In genomic region chr2:218368621-218369153, GRCh38 we compare ENCODE assay signal across 1 cellular context.
TF ChIP-seq lines count a peak whose summit lies in the region.

No MANE protein-coding gene starts in this region.

TF ChIP-seq in K562, 482 proteins besides CTCF, POLR2A, EP300 and RAD21:
- TF ChIP-seq ZNF140 (CRISPR knock-in tag; IDR thresholded peaks at IDR 0.05) = no peak
- no peak for TF ChIP-seq TCF15 (CRISPR knock-in tag; IDR thresholded peaks at IDR 0.05)
- TF ChIP-seq MTA1 (IDR thresholded peaks at IDR 0.05; ENCODE audit: borderline replicate concordance) = no peak
- TF ChIP-seq MAFG (tag; conservative IDR thresholded peaks at IDR 0.05) = no peak
- no peak for TF ChIP-seq ZNF77 (CRISPR knock-in tag; IDR thresholded peaks at IDR 0.05)
- no peak for TF ChIP-seq FOXA1 (IDR thresholded peaks at IDR 0.05; ENCODE audit: borderline replicate concordance)
- no peak for TF ChIP-seq HOMEZ (CRISPR knock-in tag; IDR thresholded peaks at IDR 0.05)
TF ChIP-seq in K562: peak in this region for 0.
